Comparison of ENCODE assay signal across 13 cellular contexts in the genomic region with DNA sequence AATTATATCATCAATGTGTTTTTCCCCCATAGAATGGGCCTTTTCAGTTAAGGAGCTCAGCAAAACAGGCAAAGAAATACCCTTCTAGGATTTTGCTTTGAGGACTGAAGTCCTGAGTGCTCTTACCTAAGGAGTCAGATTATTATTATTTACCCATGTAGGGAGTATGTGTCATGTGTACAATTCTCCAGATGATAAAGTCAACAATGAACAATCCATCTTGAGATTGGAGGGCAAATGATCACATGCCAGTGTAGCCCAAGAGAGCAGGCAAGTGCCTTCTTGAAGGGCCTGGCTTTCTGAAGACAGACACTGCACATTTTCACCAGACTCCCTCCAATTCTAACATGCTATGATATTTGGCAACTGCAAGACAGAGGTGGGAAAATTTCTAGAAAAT.
DNase-seq lines count a peak whose midpoint lies in the region; ATAC-seq and TF ChIP-seq lines count a peak whose summit lies in the region.
"Had no signal": no experiment of that assay in that cellular context is flagged by ENCODE, and none has a peak within 500 bp of the region (broad histone marks: within the 10 kb centered on the region; RNA-seq: fewer than 3 reads in every experiment).

No MANE protein-coding gene starts in this region.

- H3K9me3 ChIP-seq in lower lobe of right lung (no peaks in the 10 kb centered on the region), right atrium auricular region (no peaks in the 10 kb centered on the region)
- H3K9me3 ChIP-seq: BLaER1 treated with 17β-estradiol and CSF1 and Interleukin-3, amounts not matched to agents 10 nM and 100 nM had no signal

- TF ChIP-seq CTCF in lower lobe of right lung (IDR thresholded peaks at IDR 0.05) = no peak
- no peak for TF ChIP-seq CTCF in right atrium auricular region (IDR thresholded peaks at IDR 0.05)

- no peak overlapping the region for H3K4me3 ChIP-seq in lower lobe of right lung
- no peak overlapping the region for H3K4me3 ChIP-seq in right atrium auricular region
- H3K4me3 ChIP-seq: BLaER1 treated with 17β-estradiol and CSF1 and Interleukin-3, amounts not matched to agents 10 nM and 100 nM had no signal

- H3K27ac ChIP-seq in lower lobe of right lung = no peak overlapping the region
- no peak overlapping the region for H3K27ac ChIP-seq in right atrium auricular region
- H3K27ac ChIP-seq: BLaER1 treated with 17β-estradiol and CSF1 and Interleukin-3, amounts not matched to agents 10 nM and 100 nM had no signal

- no peaks in the 10 kb centered on the region for H3K27me3 Mint-ChIP-seq in activated CD4-positive, alpha-beta T cell treated with anti-CD3 and anti-CD28 coated beads for 36 hours
- no peaks in the 10 kb centered on the region for H3K27me3 Mint-ChIP-seq in activated T-helper 17 cell treated with anti-CD3 and anti-CD28 coated beads, Interleukin-2, amount 50 U/mL, for 72 hours
- H3K27me3 Mint-ChIP-seq: CD4-positive, CD25-positive, alpha-beta regulatory T cell had no signal

- ATAC-seq in activated CD4-positive, alpha-beta T cell treated with anti-CD3 and anti-CD28 coated beads for 36 hours = no peak
- ATAC-seq in activated T-helper 17 cell treated with anti-CD3 and anti-CD28 coated beads, Interleukin-2, amount 50 U/mL, for 72 hours (replicated peaks) = no peak
- ATAC-seq in lower lobe of right lung (peak; percentile 49 to 70), left colon (no peak)
- ATAC-seq: HCT116, HepG2 had no signal

- no peaks in the 10 kb centered on the region for H3K27me3 ChIP-seq in lower lobe of right lung (ENCODE audit: low read depth)
- H3K27me3 ChIP-seq in right atrium auricular region = no peaks in the 10 kb centered on the region

- intact Hi-C loops in activated CD4-positive, alpha-beta T cell treated with anti-CD3 and anti-CD28 coated beads for 36 hours (cut with DNase I, micrococcal nuclease) = no loop called here
- intact Hi-C loops in lower lobe of right lung (cut with DNase I) = no loop called here
- intact Hi-C loops in left colon (cut with DNase I, micrococcal nuclease) = no loop called here

- CTCF ChIA-PET in activated CD4-positive, alpha-beta T cell treated with anti-CD3 and anti-CD28 coated beads for 36 hours (lab: Charles Lee) = no interaction called here

- POLR2A ChIA-PET in activated CD4-positive, alpha-beta T cell treated with anti-CD3 and anti-CD28 coated beads for 36 hours (lab: Charles Lee) = no interaction called here

- H3K4me3 Mint-ChIP-seq in activated CD4-positive, alpha-beta T cell treated with anti-CD3 and anti-CD28 coated beads for 36 hours = no peak overlapping the region
- no peak overlapping the region for H3K4me3 Mint-ChIP-seq in activated T-helper 17 cell treated with anti-CD3 and anti-CD28 coated beads, Interleukin-2, amount 50 U/mL, for 72 hours
- H3K4me3 Mint-ChIP-seq: CD4-positive, CD25-positive, alpha-beta regulatory T cell had no signal

- H3K36me3 Mint-ChIP-seq in activated CD4-positive, alpha-beta T cell treated with anti-CD3 and anti-CD28 coated beads for 36 hours (ENCODE audit: low read depth) = peaks cover 37% of the 10 kb centered on the region
- H3K36me3 Mint-ChIP-seq in activated T-helper 17 cell treated with anti-CD3 and anti-CD28 coated beads, Interleukin-2, amount 50 U/mL, for 72 hours (ENCODE audit: low read depth) = no peaks in the 10 kb centered on the region

- no peak for DNase-seq in activated CD4-positive, alpha-beta T cell treated with anti-CD3 and anti-CD28 coated beads for 36 hours
- DNase-seq in activated CD4-positive, alpha-beta T cell treated with anti-CD3 and anti-CD28 coated beads for 48 hours = no peak
- no peak for DNase-seq in lower lobe of right lung
- no peak for DNase-seq in germinal center (ENCODE audit: low spot score)
- no peak for DNase-seq in right atrium auricular region (ENCODE audit: low spot score)
- no peak for DNase-seq in left colon
- DNase-seq: ACHN; CD4-positive, CD25-positive, alpha-beta regulatory T cell; GF-D8 had no signal

- H3K36me3 ChIP-seq in lower lobe of right lung (no peaks in the 10 kb centered on the region), right atrium auricular region (no peaks in the 10 kb centered on the region)

- H3K9me3 Mint-ChIP-seq in activated CD4-positive, alpha-beta T cell treated with anti-CD3 and anti-CD28 coated beads for 36 hours (ENCODE audit: low read depth) = no peaks in the 10 kb centered on the region
- H3K9me3 Mint-ChIP-seq in activated T-helper 17 cell treated with anti-CD3 and anti-CD28 coated beads, Interleukin-2, amount 50 U/mL, for 72 hours = no peaks in the 10 kb centered on the region

- H3K4me1 ChIP-seq in lower lobe of right lung (no peaks in the 10 kb centered on the region), right atrium auricular region (peaks cover 0 to 6% of the 10 kb centered on the region in 2 donors)

- H3K4me1 Mint-ChIP-seq in activated CD4-positive, alpha-beta T cell treated with anti-CD3 and anti-CD28 coated beads for 36 hours = no peaks in the 10 kb centered on the region
- no peaks in the 10 kb centered on the region for H3K4me1 Mint-ChIP-seq in activated T-helper 17 cell treated with anti-CD3 and anti-CD28 coated beads, Interleukin-2, amount 50 U/mL, for 72 hours
- H3K4me1 Mint-ChIP-seq: CD4-positive, CD25-positive, alpha-beta regulatory T cell had no signal

- peak overlapping the region; percentile 24 for H3K27ac Mint-ChIP-seq in activated CD4-positive, alpha-beta T cell treated with anti-CD3 and anti-CD28 coated beads for 36 hours
- peak overlapping the region; percentile 55 for H3K27ac Mint-ChIP-seq in activated T-helper 17 cell treated with anti-CD3 and anti-CD28 coated beads, Interleukin-2, amount 50 U/mL, for 72 hours
- H3K27ac Mint-ChIP-seq: CD4-positive, CD25-positive, alpha-beta regulatory T cell had no signal

Comparison
In these comparisons a context has a peak if more than half of its experiments do, and no peak if none do; other contexts are left out.
1. ATAC-seq: peak in lower lobe of right lung (2 of 2); none in activated CD4-positive, alpha-beta T cell treated with anti-CD3 and anti-CD28 coated beads for 36 hours (single experiment), activated T-helper 17 cell treated with anti-CD3 and anti-CD28 coated beads, Interleukin-2, amount 50 U/mL, for 72 hours (single experiment) and left colon (single experiment).